8 cellular contexts compared by ENCODE assay signal in genomic region chr16:2514333-2515179, GRCh38. TPM values are rescaled to one million over a fixed set of nuclear protein-coding genes. Genes with fewer than 3 reads are reported as not detected.
DNase-seq lines count a peak whose midpoint lies in the region; ATAC-seq and TF ChIP-seq lines count a peak whose summit lies in the region.

No MANE protein-coding gene starts in this region.

- TF ChIP-seq CTCF in 22Rv1 (IDR thresholded peaks at IDR 0.05) (no peak), HFF-Myc (IDR thresholded peaks at IDR 0.05; ENCODE audit: low read depth, low read length, missing control alignments) (no peak), hepatocyte (IDR thresholded peaks at IDR 0.05; ENCODE audit: poor library complexity) (no peak), spleen (IDR thresholded peaks at IDR 0.05 in 8 of 11, conservative IDR thresholded peaks at IDR 0.05 in 3 of 11) (no peak)

- no peak for DNase-seq in HFF-Myc (ENCODE audit: extremely low read depth, low read depth)
- peak; percentile 30 for DNase-seq in activated gamma-delta T cell treated with Interleukin-2 at 50 U/mL for 16 hours
- peak; percentile 64 for DNase-seq in hepatocyte (ENCODE audit: low spot score)
- peak; percentile 91 for DNase-seq in spleen
- no peak for DNase-seq in ecto neural progenitor cell (ENCODE audit: low spot score)
- no peak for DNase-seq in NCI-H1048 (lab: John Stamatoyannopoulos, UW)

- H3K9me3 ChIP-seq in hepatocyte (ENCODE audit: low read depth) (no peaks in the 10 kb centered on the region), spleen (no peaks in the 10 kb centered on the region)

- 5% methylated on average over 18 of the region's 63 CpGs for WGBS in hepatocyte (ENCODE audit: low lambda C conversion rate, missing lambda C conversion rate)
- 0 to 1% (median 0%) methylated on average over 13 to 63 of the region's 63 CpGs for WGBS in spleen, 5 donors

- intact Hi-C loops in spleen (cut with DNase I; ENCODE audit: low total_unique reads): no loop called here

- peaks cover 53% of the 10 kb centered on the region for H4K20me1 ChIP-seq in hepatocyte (ENCODE audit: insufficient read depth, poor library complexity, severe bottlenecking)

- ATAC-seq in GM18498 (IDR thresholded peaks at IDR 0.05; ENCODE audit: unreplicated experiment): no peak

- H2AFZ ChIP-seq in hepatocyte: no peak overlapping the region

- no peaks in the 10 kb centered on the region for H3K9me2 ChIP-seq in hepatocyte (replicated peaks; ENCODE audit: insufficient read depth)

- peak overlapping the region; percentile 98 for H3K4me2 ChIP-seq in hepatocyte

- H3K79me2 ChIP-seq in hepatocyte: peaks cover 58% of the 10 kb centered on the region

- H3K27ac ChIP-seq in 22Rv1: peak overlapping the region; percentile 92
- peak overlapping the region; percentile 100 for H3K27ac ChIP-seq in hepatocyte
- H3K27ac ChIP-seq in spleen: peak overlapping the region; percentile 97 to 100 (median 100)

- H3K27me3 ChIP-seq in hepatocyte: no peaks in the 10 kb centered on the region
- no peaks in the 10 kb centered on the region for H3K27me3 ChIP-seq in spleen (replicated peaks in 1 of 7)

- TF ChIP-seq POLR2A in spleen (IDR thresholded peaks at IDR 0.05): no peak

- peak overlapping the region; percentile 70 for H3K4me3 ChIP-seq in HFF-Myc (replicated peaks; ENCODE audit: low read depth, low read length)
- H3K4me3 ChIP-seq in hepatocyte: peak overlapping the region; percentile 99
- H3K4me3 ChIP-seq in spleen: peak overlapping the region; percentile 77 to 97 (median 80)

- H3K36me3 ChIP-seq in hepatocyte (replicated peaks; ENCODE audit: insufficient read depth, low read depth) (no peaks in the 10 kb centered on the region), spleen (peaks cover 0 to 29% (median 5%) of the 10 kb centered on the region in 6 donors)

- H3K4me1 ChIP-seq in hepatocyte (ENCODE audit: insufficient read depth): peaks cover 32% of the 10 kb centered on the region
- H3K4me1 ChIP-seq in spleen: peaks cover 53 to 90% (median 82%) of the 10 kb centered on the region in 6 donors

RNA-seq across cellular contexts. Expression of gene ATP6V0C, which starts 0.8 kb away (rescaled TPM):
- total RNA-seq in hepatocyte (81.4 and 89.8 TPM in 2 replicates), spleen (100 to 1,000 TPM in 4 of 7 donors, 10 to 100 TPM in 3; 82.3 to 199 (median 156) TPM)
- polyA plus RNA-seq in hepatocyte (375 and 385 TPM in 2 replicates), spleen (100 to 1,000 TPM in 1 of 3 donors, 10 to 100 TPM in 2; 64.5 to 125 (median 99.7) TPM)

RNA-seq across cellular contexts. Expression of gene AMDHD2, which starts 5.6 kb away (rescaled TPM):
- 43.6 and 50.3 TPM in 2 replicates for total RNA-seq in hepatocyte
- polyA plus RNA-seq in hepatocyte: 70.8 and 77.0 TPM in 2 replicates
- total RNA-seq in spleen: 10 to 100 TPM; 59.9 to 94.0 (median 70.9) TPM
- 10 to 100 TPM; 37.8 to 72.0 (median 38.5) TPM for polyA plus RNA-seq in spleen

RNA-seq across cellular contexts. Expression of gene CEMP1, which starts 16.7 kb away (rescaled TPM):
- total RNA-seq in hepatocyte (not detected in 2 replicates), spleen (under 1 TPM in 2 of 7 donors, not detected in 5; 0.37 to 0.97 TPM)
- polyA plus RNA-seq in hepatocyte (11.1 and 21.6 TPM in 2 replicates), spleen (1 to 10 TPM in 1 of 3 donors, under 1 TPM in 2; 0.70 to 1.5 (median 0.74) TPM)

RNA-seq across cellular contexts. Expression of gene PDPK1, which starts 23.3 kb away (rescaled TPM):
- total RNA-seq in hepatocyte (29.8 and 34.5 TPM in 2 replicates), spleen (10 to 100 TPM; 39.5 to 74.5 (median 56.8) TPM)
- polyA plus RNA-seq in hepatocyte (23.6 and 27.1 TPM in 2 replicates), spleen (10 to 100 TPM in 1 of 3 donors, 1 to 10 TPM in 2; 6.2 to 15.5 (median 6.2) TPM)

RNA-seq across cellular contexts. Expression of gene TBC1D24, which starts 39.6 kb away (rescaled TPM):
- total RNA-seq in hepatocyte (10.4 and 13.6 TPM in 2 replicates), spleen (10 to 100 TPM in 6 of 7 donors, 1 to 10 TPM in 1; 9.7 to 15.3 (median 12.8) TPM)
- polyA plus RNA-seq in hepatocyte (8.3 and 10.9 TPM in 2 replicates), spleen (1 to 10 TPM; 2.2 to 5.1 (median 2.2) TPM)

Comparison
In these comparisons a context has a peak if more than half of its experiments do, and no peak if none do; other contexts are left out.
1. DNase-seq: peak in activated gamma-delta T cell treated with Interleukin-2 at 50 U/mL for 16 hours (single experiment), hepatocyte (single experiment) and spleen (single experiment); none in HFF-Myc (single experiment), ecto neural progenitor cell (single experiment) and NCI-H1048 (single experiment).
2. Peak in every context shown above with its lines, with median percentiles within 50 percentile points of each other: H3K27ac ChIP-seq and H3K4me3 ChIP-seq.